In the genomic region with DNA sequence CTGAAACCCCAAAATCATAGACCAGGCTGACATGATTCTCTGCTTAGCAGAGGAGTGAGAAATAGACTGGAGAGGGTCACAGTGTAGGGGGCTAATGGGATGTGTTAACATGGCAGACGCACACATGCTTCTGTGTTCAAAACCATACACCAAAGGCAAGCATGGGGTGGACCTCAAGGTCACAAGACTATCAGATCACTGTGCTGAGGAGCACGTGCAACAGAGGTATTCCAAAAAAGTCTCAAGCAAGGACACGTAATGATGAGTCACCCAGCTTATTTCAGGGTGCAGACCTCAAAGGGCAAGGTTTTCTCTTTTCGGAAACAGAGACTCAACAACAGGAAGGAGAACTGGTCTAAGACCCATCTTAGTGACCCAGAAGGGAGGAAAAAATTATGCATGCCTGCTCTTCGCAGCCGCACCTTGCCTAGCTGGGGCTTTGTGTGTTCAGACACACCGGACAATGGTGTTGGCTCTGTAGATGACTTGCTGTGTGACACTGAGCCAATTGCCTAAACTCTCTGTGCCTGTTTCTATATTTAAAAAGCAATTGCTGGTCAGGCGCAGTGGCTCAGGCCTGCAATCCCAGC, we compare ENCODE assay signal across 9 cellular contexts. TPM values are rescaled to one million over a fixed set of nuclear protein-coding genes. Genes with fewer than 3 reads are reported as not detected.
DNase-seq lines count a peak whose midpoint lies in the region; ATAC-seq, FAIRE-seq and TF ChIP-seq lines count a peak whose summit lies in the region.
"Had no signal": no experiment of that assay in that cellular context is flagged by ENCODE, and none has a peak within 500 bp of the region (broad histone marks: within the 10 kb centered on the region; RNA-seq: fewer than 3 reads in every experiment).

No MANE protein-coding gene starts in this region.

- H3K27ac Mint-ChIP-seq in activated CD8-positive, alpha-beta memory T cell treated with anti-CD3 and anti-CD28 coated beads, Interleukin-2, amount 10 ng/mL, durations not matched to agents 7 days and 5 days = peak overlapping the region; percentile 73
- H3K27ac Mint-ChIP-seq in memory B cell = peak overlapping the region; percentile 74

- no peak for FAIRE-seq in HepG2 (lab: Jason Lieb, UNC)

- H4K20me1 ChIP-seq in HepG2 (ENCODE audit: insufficient read depth, low read length) = peaks cover 4% of the 10 kb centered on the region; the same call in 1 of the 2 replicates

- peaks cover 3% of the 10 kb centered on the region for H3K27me3 Mint-ChIP-seq in activated CD8-positive, alpha-beta memory T cell treated with anti-CD3 and anti-CD28 coated beads, Interleukin-2, amount 10 ng/mL, durations not matched to agents 7 days and 5 days
- H3K27me3 Mint-ChIP-seq in memory B cell = no peaks in the 10 kb centered on the region

- no peak overlapping the region for H3K4me3 Mint-ChIP-seq in activated CD8-positive, alpha-beta memory T cell treated with anti-CD3 and anti-CD28 coated beads, Interleukin-2, amount 10 ng/mL, durations not matched to agents 7 days and 5 days
- peak overlapping the region; percentile 9 for H3K4me3 Mint-ChIP-seq in memory B cell

- no peak overlapping the region for H3K27ac ChIP-seq in HepG2 (ENCODE audit: extremely low read length, insufficient read depth, low read length)
- no peak overlapping the region for H3K27ac ChIP-seq in right lobe of liver
- H3K27ac ChIP-seq: C4-2B had no signal

- H3K9me3 Mint-ChIP-seq in activated CD8-positive, alpha-beta memory T cell treated with anti-CD3 and anti-CD28 coated beads, Interleukin-2, amount 10 ng/mL, durations not matched to agents 7 days and 5 days (ENCODE audit: low read depth) = no peaks in the 10 kb centered on the region
- H3K9me3 Mint-ChIP-seq in memory B cell = no peaks in the 10 kb centered on the region

- H3K36me3 ChIP-seq in HepG2 (replicated peaks in 1 of 2; ENCODE audit: control insufficient read depth in 1 of 2, insufficient read depth in 2 of 2, low read length in 2 of 2) (no peaks in the 10 kb centered on the region), right lobe of liver (no peaks in the 10 kb centered on the region)

- no peak overlapping the region for H3K9ac ChIP-seq in HepG2 (ENCODE audit: insufficient read depth, low read depth, low read length)

- H3K4me1 Mint-ChIP-seq in activated CD8-positive, alpha-beta memory T cell treated with anti-CD3 and anti-CD28 coated beads, Interleukin-2, amount 10 ng/mL, durations not matched to agents 7 days and 5 days = peaks cover 43% of the 10 kb centered on the region
- peaks cover 32% of the 10 kb centered on the region for H3K4me1 Mint-ChIP-seq in memory B cell

- ATAC-seq in HepG2 = no peak
- ATAC-seq in right lobe of liver = no peak
- ATAC-seq in activated CD8-positive, alpha-beta memory T cell treated with anti-CD3 and anti-CD28 coated beads, Interleukin-2, amount 10 ng/mL, durations not matched to agents 7 days and 5 days = peak; percentile 90
- peak; percentile 53 for ATAC-seq in memory B cell (ENCODE audit: low read depth)

- 87% methylated on average over 8 of the region's 8 CpGs for WGBS in HepG2 (ENCODE audit: low lambda C conversion rate)
- WGBS in right lobe of liver (ENCODE audit: insufficient coverage, low coverage, low lambda C conversion rate, missing lambda C conversion rate) = 88% methylated on average over 5 of the region's 8 CpGs

- TF ChIP-seq CTCF in HepG2 (CRISPR knock-in tag; IDR thresholded peaks at IDR 0.05) (no peak), right lobe of liver (IDR thresholded peaks at IDR 0.05) (no peak)

- no peak for DNase-seq in HepG2 (ENCODE audit: low spot score)
- no peak for DNase-seq in right lobe of liver
- DNase-seq in LoVo (ENCODE audit: low spot score) = peak; percentile 24
- DNase-seq in activated CD8-positive, alpha-beta memory T cell treated with anti-CD3 and anti-CD28 coated beads, Interleukin-2, amount 10 ng/mL, durations not matched to agents 7 days and 5 days = peak; percentile 78
- DNase-seq in memory B cell (ENCODE audit: low spot score in 2 of 2) = no peak
- no peak for DNase-seq in germinal center (ENCODE audit: low spot score)
- no peak for DNase-seq in NCI-H446 (lab: John Stamatoyannopoulos, UW)
- no peak for DNase-seq in occipital lobe (lab: John Stamatoyannopoulos, UW)

- H3K27me3 ChIP-seq in HepG2 (ENCODE audit: control insufficient read depth in 1 of 2, insufficient read depth in 2 of 2, low read length in 2 of 2) (no peaks in the 10 kb centered on the region), right lobe of liver (no peaks in the 10 kb centered on the region)

- intact Hi-C loops in HepG2 (cut with micrococcal nuclease; ENCODE audit: unreplicated experiment) (loop anchor here (5.0 kb wide), 2 partner anchors 102 to 127 kb away; a partner anchor contains a TSS), right lobe of liver (cut with DNase I) (loop anchor here in 1 of 2 donors (10.0 kb wide), 1 partner anchor 170 kb away; a partner anchor contains a TSS)

- no peak for TF ChIP-seq EP300 in HepG2 (IDR thresholded peaks at IDR 0.05; ENCODE audit: low read depth in 2 of 2, low read length in 2 of 2)
- no peak for TF ChIP-seq EP300 in HepG2 (CRISPR knock-in tag; IDR thresholded peaks at IDR 0.05; ENCODE audit: borderline replicate concordance)

- TF ChIP-seq POLR2A in HepG2 (IDR thresholded peaks at IDR 0.05; ENCODE audit: insufficient read depth in 1 of 2, low read depth in 2 of 2, low read length in 2 of 2) (no peak), right lobe of liver (IDR thresholded peaks at IDR 0.05) (no peak)

- in situ Hi-C loops in HepG2 (cut with HindIII; ENCODE audit: extremely low pct_ligation_motif_present, low pct_unique_long_range_greater_than_20kb) = loop anchor here (5.0 kb wide), 1 partner anchor 167 kb away; no protein-coding TSS in a partner anchor

- H3K4me2 ChIP-seq in HepG2 (ENCODE audit: low read depth, low read length) = no peak overlapping the region

- no peak for TF ChIP-seq RAD21 in HepG2 (CRISPR knock-in tag; IDR thresholded peaks at IDR 0.05)

- H3K9me3 ChIP-seq in HepG2 (ENCODE audit: low read length) (no peaks in the 10 kb centered on the region), right lobe of liver (no peaks in the 10 kb centered on the region)

- no peaks in the 10 kb centered on the region for H3K36me3 Mint-ChIP-seq in activated CD8-positive, alpha-beta memory T cell treated with anti-CD3 and anti-CD28 coated beads, Interleukin-2, amount 10 ng/mL, durations not matched to agents 7 days and 5 days
- peaks cover 3% of the 10 kb centered on the region for H3K36me3 Mint-ChIP-seq in memory B cell

- no peak overlapping the region for H2AFZ ChIP-seq in HepG2 (ENCODE audit: low read length)

- POLR2A ChIA-PET in HepG2 (lab: Yijun Ruan, JAX) = no interaction called here

- no peak overlapping the region for H3K4me3 ChIP-seq in HepG2 (replicated peaks in 1 of 3; ENCODE audit: insufficient read depth in 1 of 3, low read depth in 2 of 3, low read length in 3 of 3)
- H3K4me3 ChIP-seq in right lobe of liver = no peak overlapping the region

- no peaks in the 10 kb centered on the region for H3K79me2 ChIP-seq in HepG2 (ENCODE audit: insufficient read depth, low read length)

- H3K4me1 ChIP-seq in HepG2 (ENCODE audit: insufficient read depth, low read length) (no peaks in the 10 kb centered on the region), right lobe of liver (no peaks in the 10 kb centered on the region)

- CTCF ChIA-PET in HepG2 (lab: Yijun Ruan, JAX; ENCODE audit: low intra/inter-chr PET ratio, low total read pairs) = no interaction called here
- CTCF ChIA-PET in activated CD8-positive, alpha-beta memory T cell treated with anti-CD3 and anti-CD28 coated beads, Interleukin-2, amount 10 ng/mL, durations not matched to agents 7 days and 5 days (lab: Charles Lee) = interaction anchor here (0.9 to 7.0 kb wide), 10 partner anchors 9 to 168 kb away, joined by 3 to 95 read pairs (median 5); a partner anchor contains a TSS

- BruUV-seq in HepG2 (replicated peaks; lab: Mats Ljungman, UMichigan) = no TSS peak

TF ChIP-seq in HepG2, 621 proteins besides CTCF, POLR2A, EP300 and RAD21:
- TF ChIP-seq ZNF768 (CRISPR knock-in tag; IDR thresholded peaks at IDR 0.05) = peak; percentile 95
- TF ChIP-seq, protein P1, sequence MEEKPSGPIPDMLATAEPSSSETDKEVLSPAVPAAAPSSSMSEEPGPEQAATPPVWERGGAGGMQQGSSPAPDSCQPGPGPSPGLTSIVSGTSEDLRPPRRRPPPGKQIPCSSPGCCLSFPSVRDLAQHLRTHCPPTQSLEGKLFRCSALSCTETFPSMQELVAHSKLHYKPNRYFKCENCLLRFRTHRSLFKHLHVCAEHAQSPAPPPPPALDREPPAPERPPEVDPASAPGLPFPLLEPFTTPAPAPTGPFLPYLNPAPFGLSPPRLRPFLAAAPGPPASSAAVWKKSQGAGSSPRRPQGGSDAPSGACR (CRISPR knock-in tag; IDR thresholded peaks at IDR 0.05) = no peak

RNA-seq across cellular contexts. Expression of a gene that starts 20.3 kb away (rescaled TPM):
- total RNA-seq in HepG2 (2016; rRNA removed; fragmentation: Illumina TruSeq; extraction: Trizol) = 1.8 and 2.3 TPM in 2 replicates
- 0.51 and 0.97 TPM in 2 replicates for total RNA-seq in HepG2 (2016; cell fraction: cytosol; rRNA removed; fragmentation: Illumina TruSeq; extraction: Trizol; ENCODE audit: low read depth)
- total RNA-seq in HepG2 (2016; cell fraction: insoluble cytoplasmic fraction; rRNA removed; fragmentation: Illumina TruSeq; extraction: Trizol) = 1.1 and 2.7 TPM in 2 replicates
- total RNA-seq in HepG2 (2016; cell fraction: membrane; rRNA removed; fragmentation: Illumina TruSeq; extraction: Trizol) = 1.5 and 2.5 TPM in 2 replicates
- 6.3 and 6.6 TPM in 2 replicates for total RNA-seq in HepG2 (2016; cell fraction: nucleus; rRNA removed; fragmentation: Illumina TruSeq; extraction: Trizol)
- 5.3 and 5.8 TPM in 2 replicates for polyA plus RNA-seq in HepG2 (2011; rRNA removed)
- 1.8 and 2.4 TPM in 2 replicates for polyA plus RNA-seq in HepG2 (2011; cell fraction: cytosol; rRNA removed)
- polyA plus RNA-seq in HepG2 (2011; cell fraction: nucleus; rRNA removed) = 43.6 and 56.3 TPM in 2 replicates
- 4.9 and 5.7 TPM in 2 replicates for polyA plus RNA-seq in HepG2 (2012)
- polyA plus RNA-seq in HepG2 (2016; cell fraction: cytosol; fragmentation: Illumina TruSeq; extraction: Trizol; ENCODE audit: low read depth) = 0.68 and 0.91 TPM in 2 replicates
- 2.5 and 3.9 TPM in 2 replicates for polyA plus RNA-seq in HepG2 (2016; cell fraction: insoluble cytoplasmic fraction; fragmentation: Illumina TruSeq; extraction: Trizol; ENCODE audit: low read depth)
- 1.9 and 2.8 TPM in 2 replicates for polyA plus RNA-seq in HepG2 (2016; cell fraction: membrane; fragmentation: Illumina TruSeq; extraction: Trizol; ENCODE audit: low read depth)
- 15.3 TPM in 2 replicates for polyA plus RNA-seq in HepG2 (2016; cell fraction: nucleus; fragmentation: Illumina TruSeq; extraction: Trizol; ENCODE audit: insufficient read depth, low read depth)
- 3.2 and 4.6 TPM in 2 replicates for polyA minus RNA-seq in HepG2 (2011; rRNA and poly(A)+ RNA removed; ENCODE audit: low replicate concordance)
- 1.2 and 2.5 TPM in 2 replicates for polyA minus RNA-seq in HepG2 (2011; cell fraction: cytosol; rRNA and poly(A)+ RNA removed)
- 9.1 and 12.0 TPM in 2 replicates for polyA minus RNA-seq in HepG2 (2011; cell fraction: nucleus; rRNA and poly(A)+ RNA removed)
- 1 to 10 TPM; 2.1 to 3.7 (median 2.7) TPM for total RNA-seq in right lobe of liver
- 10 to 100 TPM in 1 of 2 experiments, 1 to 10 TPM in 1; 6.5 to 12.4 TPM for total RNA-seq in activated CD8-positive, alpha-beta memory T cell treated with anti-CD3 and anti-CD28 coated beads, Interleukin-2, amount 10 ng/mL, durations not matched to agents 7 days and 5 days
- total RNA-seq in occipital lobe = 0.94 TPM

Comparison
In these comparisons a context has a peak if more than half of its experiments do, and no peak if none do; other contexts are left out.
1. ATAC-seq: peak in activated CD8-positive, alpha-beta memory T cell treated with anti-CD3 and anti-CD28 coated beads, Interleukin-2, amount 10 ng/mL, durations not matched to agents 7 days and 5 days (single experiment) and memory B cell (single experiment); none in HepG2 (single experiment) and right lobe of liver (0 of 4).
2. DNase-seq: peak in LoVo (single experiment) and activated CD8-positive, alpha-beta memory T cell treated with anti-CD3 and anti-CD28 coated beads, Interleukin-2, amount 10 ng/mL, durations not matched to agents 7 days and 5 days (single experiment); none in HepG2 (single experiment), right lobe of liver (0 of 3), memory B cell (0 of 2), germinal center (single experiment), NCI-H446 (0 of 2) and occipital lobe (single experiment).